8 cellular contexts compared by ENCODE assay signal in the genomic region with DNA sequence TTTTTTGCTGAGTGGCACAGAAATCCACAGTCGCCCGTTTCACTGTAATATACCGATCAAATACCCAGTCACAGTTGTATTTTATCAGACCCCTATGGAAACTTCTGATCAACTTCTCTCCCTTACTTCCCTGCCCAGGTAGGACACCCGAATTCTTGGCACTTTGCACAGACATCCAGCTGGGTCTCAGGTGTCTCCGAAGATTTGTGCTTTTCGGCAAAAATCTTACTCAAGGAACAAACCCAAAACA. TPM values are rescaled to one million over a fixed set of nuclear protein-coding genes. Genes with fewer than 3 reads are reported as not detected.
DNase-seq lines count a peak whose midpoint lies in the region; ATAC-seq and TF ChIP-seq lines count a peak whose summit lies in the region.

No MANE protein-coding gene starts in this region.

- no peaks in the 10 kb centered on the region for H3K36me3 ChIP-seq in CD4-positive, CD25-positive, alpha-beta regulatory T cell (ENCODE audit: control insufficient read depth, insufficient read depth, low read length)
- H3K36me3 ChIP-seq in NT2/D1 (ENCODE audit: insufficient read depth, insufficient read length, low read length) (no peaks in the 10 kb centered on the region), endodermal cell (ENCODE audit: control insufficient read depth, insufficient read depth, low read length) (no peaks in the 10 kb centered on the region), neural progenitor cell (no peaks in the 10 kb centered on the region)

- H3K9ac ChIP-seq in NT2/D1 (ENCODE audit: insufficient read length, low read depth) (peak overlapping the region; percentile 88), endodermal cell (ENCODE audit: extremely low read depth, low read length, poor library complexity, severe bottlenecking) (peak overlapping the region; percentile 79), neural progenitor cell (peak overlapping the region; percentile 47)

- H3K27me3 Mint-ChIP-seq in CD4-positive, CD25-positive, alpha-beta regulatory T cell: no peaks in the 10 kb centered on the region
- H3K27me3 Mint-ChIP-seq in endodermal cell (ENCODE audit: insufficient read depth) (no peaks in the 10 kb centered on the region), neural progenitor cell (ENCODE audit: insufficient read depth, low read depth) (no peaks in the 10 kb centered on the region)

- peak overlapping the region; percentile 88 for H2AFZ ChIP-seq in neural progenitor cell (replicated peaks)

- H3K4me1 Mint-ChIP-seq in CD4-positive, CD25-positive, alpha-beta regulatory T cell: peaks cover 36 to 57% (median 49%) of the 10 kb centered on the region in 4 donors
- H3K4me1 Mint-ChIP-seq in endodermal cell: peaks cover 10% of the 10 kb centered on the region
- peaks cover 15% of the 10 kb centered on the region for H3K4me1 Mint-ChIP-seq in neural progenitor cell

- peaks cover 29% of the 10 kb centered on the region for H3K4me1 ChIP-seq in CD4-positive, CD25-positive, alpha-beta regulatory T cell (ENCODE audit: control insufficient read depth, insufficient read depth, low read length, poor library complexity, severe bottlenecking)
- H3K4me1 ChIP-seq in NT2/D1 (ENCODE audit: insufficient read depth, insufficient read length) (no peaks in the 10 kb centered on the region), endodermal cell (ENCODE audit: control insufficient read depth, insufficient read depth, low read length) (no peaks in the 10 kb centered on the region), neural progenitor cell (peaks cover 13% of the 10 kb centered on the region)

- H3F3A ChIP-seq in neural progenitor cell (ENCODE audit: low read depth): no peaks in the 10 kb centered on the region

- H3K4me3 Mint-ChIP-seq in CD4-positive, CD25-positive, alpha-beta regulatory T cell: peak overlapping the region; percentile 89 to 97 (median 90)
- H3K4me3 Mint-ChIP-seq in endodermal cell: peak overlapping the region; percentile 83
- peak overlapping the region; percentile 89 for H3K4me3 Mint-ChIP-seq in neural progenitor cell

- H3K27ac Mint-ChIP-seq in CD4-positive, CD25-positive, alpha-beta regulatory T cell: peak overlapping the region in 2 of 3 donors; percentile 86 to 91
- peak overlapping the region; percentile 90 for H3K27ac Mint-ChIP-seq in endodermal cell
- no peak overlapping the region for H3K27ac Mint-ChIP-seq in neural progenitor cell

- no peak for ATAC-seq in CD4-positive, CD25-positive, alpha-beta regulatory T cell (ENCODE audit: low read depth in 2 of 2)
- ATAC-seq in HG02678 (IDR thresholded peaks at IDR 0.05; ENCODE audit: unreplicated experiment) (no peak), GM19455 (IDR thresholded peaks at IDR 0.05; ENCODE audit: unreplicated experiment) (no peak), GM21737 (IDR thresholded peaks at IDR 0.05; ENCODE audit: unreplicated experiment) (no peak)

- H3K79me2 ChIP-seq in neural progenitor cell (ENCODE audit: low read depth): peaks cover 38% of the 10 kb centered on the region

- H3K27me3 ChIP-seq in CD4-positive, CD25-positive, alpha-beta regulatory T cell (ENCODE audit: control insufficient read depth, insufficient read depth, low read length): no peaks in the 10 kb centered on the region
- no peaks in the 10 kb centered on the region for H3K27me3 ChIP-seq in NT2/D1 (ENCODE audit: insufficient read depth, insufficient read length)
- no peaks in the 10 kb centered on the region for H3K27me3 ChIP-seq in endodermal cell (ENCODE audit: control insufficient read depth, insufficient read depth, low read length, poor library complexity, severe bottlenecking)
- H3K27me3 ChIP-seq in neural progenitor cell: no peaks in the 10 kb centered on the region

- no peaks in the 10 kb centered on the region for H3K9me3 ChIP-seq in CD4-positive, CD25-positive, alpha-beta regulatory T cell (ENCODE audit: control insufficient read depth in 2 of 2, low read length in 2 of 2)
- H3K9me3 ChIP-seq in NT2/D1 (ENCODE audit: insufficient read depth, low read length) (no peaks in the 10 kb centered on the region), endodermal cell (ENCODE audit: control insufficient read depth, low read length) (no peaks in the 10 kb centered on the region), neural progenitor cell (ENCODE audit: low read depth) (no peaks in the 10 kb centered on the region)

- no peaks in the 10 kb centered on the region for H3K9me3 Mint-ChIP-seq in CD4-positive, CD25-positive, alpha-beta regulatory T cell
- no peaks in the 10 kb centered on the region for H3K9me3 Mint-ChIP-seq in endodermal cell
- no peaks in the 10 kb centered on the region for H3K9me3 Mint-ChIP-seq in neural progenitor cell

- peak overlapping the region; percentile 79 for H3K4me3 ChIP-seq in CD4-positive, CD25-positive, alpha-beta regulatory T cell (ENCODE audit: low read depth, low read length)
- H3K4me3 ChIP-seq in NT2/D1 (ENCODE audit: insufficient read length, low read depth) (peak overlapping the region; percentile 77), endodermal cell (ENCODE audit: low read length) (peak overlapping the region; percentile 93), neural progenitor cell (peak overlapping the region; percentile 92)

- peaks cover 5% of the 10 kb centered on the region for H3K36me3 Mint-ChIP-seq in CD4-positive, CD25-positive, alpha-beta regulatory T cell
- H3K36me3 Mint-ChIP-seq in endodermal cell (ENCODE audit: low read depth) (peaks cover 2% of the 10 kb centered on the region), neural progenitor cell (no peaks in the 10 kb centered on the region)

- H3K27ac ChIP-seq in CD4-positive, CD25-positive, alpha-beta regulatory T cell (ENCODE audit: insufficient read depth, low read length, poor library complexity, severe bottlenecking): peak overlapping the region; percentile 50
- no peak overlapping the region for H3K27ac ChIP-seq in endodermal cell (ENCODE audit: low read depth, low read length)
- H3K27ac ChIP-seq in neural progenitor cell: no peak overlapping the region

- H3K4me2 ChIP-seq in neural progenitor cell: peak overlapping the region; percentile 92

- TF ChIP-seq CTCF in endodermal cell (conservative IDR thresholded peaks at IDR 0.05): no peak
- TF ChIP-seq CTCF in neural progenitor cell (IDR thresholded peaks at IDR 0.05): no peak

- WGBS in endodermal cell (ENCODE audit: insufficient coverage in 1 of 2, insufficient read length in 1 of 2), 2 experiments: 2 to 6% methylated on average over 3 to 6 of the region's 6 CpGs

- no peaks in the 10 kb centered on the region for H4K20me1 ChIP-seq in neural progenitor cell (ENCODE audit: low read depth)

- DNase-seq in CD4-positive, CD25-positive, alpha-beta regulatory T cell: no peak
- DNase-seq in NT2/D1 (ENCODE audit: low read depth, low spot score) (no peak), endodermal cell (no peak), neural progenitor cell (ENCODE audit: low spot score) (no peak), SKM-1 (lab: John Stamatoyannopoulos, UW; ENCODE audit: unreplicated experiment) (no peak)

RNA-seq across cellular contexts. Expression of a gene that starts 0.6 kb away (rescaled TPM):
- total RNA-seq in CD4-positive, CD25-positive, alpha-beta regulatory T cell: 10.8 TPM
- polyA plus RNA-seq in CD4-positive, CD25-positive, alpha-beta regulatory T cell: 1 to 10 TPM in 3 of 4 donors, under 1 TPM in 1; 0.75 to 2.6 (median 2.0) TPM
- total RNA-seq in endodermal cell (10 to 100 TPM; 13.0 to 17.8 TPM), neural progenitor cell (ENCODE audit: low replicate concordance) (11.0 and 19.1 TPM in 2 replicates)
- 7.7 TPM for polyA plus RNA-seq in endodermal cell (2013, experiment 1 of 2)
- 8.6 TPM for polyA plus RNA-seq in endodermal cell (2013, experiment 2 of 2)
